ENCODE assay signal across 12 cellular contexts in the genomic region with DNA sequence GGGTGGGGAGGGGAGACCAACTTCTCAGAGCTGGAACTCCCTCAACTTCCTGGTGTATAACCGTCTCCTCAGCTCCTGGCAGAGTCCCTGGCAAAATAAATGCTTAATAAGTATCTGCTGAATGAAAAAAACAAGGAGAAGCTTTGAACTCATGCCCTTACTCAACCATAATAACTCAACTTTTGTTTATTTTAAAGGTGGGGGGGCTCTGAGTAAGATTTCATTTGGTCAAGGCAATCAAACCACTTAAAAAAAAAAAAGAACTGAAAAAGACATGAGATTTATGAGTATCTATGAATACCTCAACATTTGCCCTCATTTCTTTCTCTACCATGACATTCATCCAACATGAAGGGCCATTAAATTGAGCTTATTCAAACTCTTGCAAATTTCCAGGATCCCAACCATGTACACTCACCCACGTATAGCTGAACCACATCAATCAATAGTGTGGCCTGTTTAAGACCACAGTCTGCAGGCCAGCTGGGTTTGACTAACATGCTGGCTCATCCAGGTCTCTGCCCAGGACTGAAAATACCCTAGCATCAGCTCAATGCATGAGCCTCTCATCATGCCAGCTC.
A peak's percentile ranks its signal among the peaks of the same experiment; 100 is the strongest.
DNase-seq lines count a peak whose midpoint lies in the region; ATAC-seq and TF ChIP-seq lines count a peak whose summit lies in the region.
"Had no signal": no experiment of that assay in that cellular context is flagged by ENCODE, and none has a peak within 500 bp of the region (broad histone marks: within the 10 kb centered on the region; RNA-seq: fewer than 3 reads in every experiment).

No MANE protein-coding gene starts in this region.

- no peak for ATAC-seq in HG03159 (IDR thresholded peaks at IDR 0.05; ENCODE audit: unreplicated experiment)
- ATAC-seq: lower lobe of right lung had no signal

- H3K9me3 Mint-ChIP-seq in type B pancreatic cell, result peaks cover 8% of the 10 kb centered on the region

- peak; percentile 62 for DNase-seq in stimulated activated CD4-positive, alpha-beta T cell treated with anti-CD3 and anti-CD28 coated beads, Interleukin-15, amount 100 ng/mL, for 24 hours
- no peak for DNase-seq in stimulated activated CD4-positive, alpha-beta T cell treated with anti-CD3 and anti-CD28 coated beads, Interleukin-2, amount 100 ng/mL, for 24 hours
- DNase-seq in RPMI7951 (ENCODE audit: low read depth), result peak; percentile 96
- DNase-seq in fibroblast of the aortic adventitia (ENCODE audit: low read depth), result peak; percentile 59
- no peak for DNase-seq in type B pancreatic cell (ENCODE audit: extremely low spot score, unreplicated experiment)
- DNase-seq in activated gamma-delta T cell treated with Interleukin-2 at 50 U/mL for 16 hours, result no peak
- DNase-seq in DMS114 treated with DMSO at 0.1 percent for 48 hours (lab: John Stamatoyannopoulos, UW; ENCODE audit: unreplicated experiment), result no peak
- DNase-seq: activated gamma-delta T cell, Caco-2, lower lobe of right lung, testis had no signal

- TF ChIP-seq CTCF in fibroblast of the aortic adventitia (IDR thresholded peaks at IDR 0.05; ENCODE audit: insufficient read depth, low read length) (no peak), type B pancreatic cell (conservative IDR thresholded peaks at IDR 0.05) (no peak)

- H3K4me3 Mint-ChIP-seq in type B pancreatic cell, result peak overlapping the region; percentile 23

- no peak overlapping the region for H3K4me3 ChIP-seq in fibroblast of the aortic adventitia (ENCODE audit: low read depth, low read length)
- H3K4me3 ChIP-seq: lower lobe of right lung, testis had no signal

- H3K27ac Mint-ChIP-seq in type B pancreatic cell, result no peak overlapping the region

- no peaks in the 10 kb centered on the region for H3K27me3 Mint-ChIP-seq in type B pancreatic cell

- H3K4me1 Mint-ChIP-seq in type B pancreatic cell (ENCODE audit: unreplicated experiment), result peaks cover 58% of the 10 kb centered on the region

- H3K36me3 Mint-ChIP-seq in type B pancreatic cell, result peaks cover 30% of the 10 kb centered on the region

Comparison
In these comparisons a context has a peak if more than half of its experiments do, and no peak if none do; other contexts are left out.
1. DNase-seq: peak in stimulated activated CD4-positive, alpha-beta T cell treated with anti-CD3 and anti-CD28 coated beads, Interleukin-15, amount 100 ng/mL, for 24 hours (single experiment), RPMI7951 (single experiment) and fibroblast of the aortic adventitia (single experiment); none in stimulated activated CD4-positive, alpha-beta T cell treated with anti-CD3 and anti-CD28 coated beads, Interleukin-2, amount 100 ng/mL, for 24 hours (0 of 2), type B pancreatic cell (single experiment), activated gamma-delta T cell treated with Interleukin-2 at 50 U/mL for 16 hours (single experiment) and DMS114 treated with DMSO at 0.1 percent for 48 hours (single experiment).